ENCODE assay signal across 29 cellular contexts in the genomic region with DNA sequence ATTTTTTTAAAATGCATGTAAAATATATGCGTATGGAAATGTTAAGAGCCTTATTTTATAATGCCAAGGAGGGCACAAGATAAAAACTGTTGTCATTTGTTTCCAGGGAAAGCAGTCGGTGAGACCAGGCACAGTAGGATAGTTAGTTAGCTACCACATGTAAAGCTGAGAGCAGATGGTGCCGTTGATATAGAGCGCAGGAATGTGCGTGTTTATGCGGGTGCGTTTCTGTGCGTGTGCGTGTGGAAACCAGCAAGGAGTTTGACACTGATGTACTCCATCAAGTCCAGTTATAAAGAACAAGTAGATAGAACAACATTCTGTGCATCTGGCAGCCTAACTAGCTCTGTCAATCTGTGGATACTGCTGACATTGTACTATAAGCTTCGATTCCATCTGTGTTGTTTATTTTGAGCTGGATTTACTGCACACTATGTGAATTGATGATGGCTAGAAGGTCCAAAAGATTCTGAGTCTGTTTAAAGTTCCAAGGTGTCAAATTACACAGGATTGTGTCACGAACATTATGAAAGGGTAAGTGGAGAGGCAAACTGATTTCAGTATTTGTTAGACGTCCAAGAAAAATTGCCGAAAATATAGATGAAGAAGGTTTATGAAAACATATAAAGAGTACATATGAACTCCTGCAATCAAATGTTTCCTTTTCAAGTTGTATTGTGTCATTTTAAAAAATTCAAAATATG.
DNase-seq lines count a peak whose midpoint lies in the region; ATAC-seq, FAIRE-seq and TF ChIP-seq lines count a peak whose summit lies in the region.
"Had no signal": no experiment of that assay in that cellular context is flagged by ENCODE, and none has a peak within 500 bp of the region (broad histone marks: within the 10 kb centered on the region; RNA-seq: fewer than 3 reads in every experiment).

No MANE protein-coding gene starts in this region.

- H3K9me3 ChIP-seq in cardiac muscle cell (ENCODE audit: low read depth) (no peaks in the 10 kb centered on the region), right atrium auricular region (no peaks in the 10 kb centered on the region), astrocyte (ENCODE audit: insufficient read depth, low read depth, low read length) (no peaks in the 10 kb centered on the region), body of pancreas (no peaks in the 10 kb centered on the region)
- H3K9me3 ChIP-seq: breast epithelium, sigmoid colon, SJSA1, uterus had no signal

- TF ChIP-seq POLR2A in body of pancreas (IDR thresholded peaks at IDR 0.05): no peak

- H4K20me1 ChIP-seq in astrocyte (ENCODE audit: insufficient read depth, low read length): no peaks in the 10 kb centered on the region

- ATAC-seq in esophagus mucosa (no peak), GM19035 (IDR thresholded peaks at IDR 0.05; ENCODE audit: unreplicated experiment) (no peak), body of pancreas (no peak)
- ATAC-seq: activated CD8-positive, alpha-beta T cell treated with anti-CD3 and anti-CD28 coated beads, Interleukin-2, amount 10 ng/mL, durations not matched to agents 7 days and 5 days; heart right ventricle; left cardiac atrium had no signal

- H3K4me1 ChIP-seq in cardiac muscle cell (ENCODE audit: low read depth) (peaks cover 3% of the 10 kb centered on the region), right atrium auricular region (no peaks in the 10 kb centered on the region), astrocyte (ENCODE audit: insufficient read depth, low read length) (no peaks in the 10 kb centered on the region), body of pancreas (peaks cover 14% of the 10 kb centered on the region)
- H3K4me1 ChIP-seq: breast epithelium, neural progenitor cell, sigmoid colon, uterus had no signal

- no peak overlapping the region for H3K4me2 ChIP-seq in astrocyte (ENCODE audit: low read length)
- H3K4me2 ChIP-seq: neural progenitor cell had no signal

- H3K27me3 Mint-ChIP-seq in astrocyte (ENCODE audit: low read depth, unreplicated experiment): no peaks in the 10 kb centered on the region
- H3K27me3 Mint-ChIP-seq: progenitor cell of endocrine pancreas had no signal

- H3K36me3 Mint-ChIP-seq in astrocyte (ENCODE audit: low read depth, unreplicated experiment): peaks cover 2% of the 10 kb centered on the region
- H3K36me3 Mint-ChIP-seq: neural progenitor cell had no signal

- H3K27ac Mint-ChIP-seq in astrocyte (ENCODE audit: unreplicated experiment): no peak overlapping the region
- H3K27ac Mint-ChIP-seq: activated CD8-positive, alpha-beta T cell treated with anti-CD3 and anti-CD28 coated beads, Interleukin-2, amount 10 ng/mL, durations not matched to agents 7 days and 5 days; endodermal cell; neural progenitor cell; progenitor cell of endocrine pancreas had no signal

- H3K4me3 ChIP-seq in cardiac muscle cell (no peak overlapping the region), right atrium auricular region (no peak overlapping the region), astrocyte (ENCODE audit: insufficient read depth, low read depth, low read length) (no peak overlapping the region), fibroblast of pulmonary artery (replicated peaks; ENCODE audit: low read depth, low read length) (no peak overlapping the region), body of pancreas (no peak overlapping the region)
- H3K4me3 ChIP-seq: breast epithelium, coronary artery, heart right ventricle, neural progenitor cell, sigmoid colon, SJSA1, uterus had no signal

- no peak overlapping the region for H2AFZ ChIP-seq in astrocyte (ENCODE audit: low read depth, low read length)
- H2AFZ ChIP-seq: neural progenitor cell had no signal

- no peaks in the 10 kb centered on the region for H3K9me3 Mint-ChIP-seq in astrocyte (ENCODE audit: unreplicated experiment)
- H3K9me3 Mint-ChIP-seq: endodermal cell, neural progenitor cell had no signal

- FAIRE-seq in astrocyte (lab: Jason Lieb, UNC): peak; percentile 13

- peak; percentile 9 to 15 for DNase-seq in cardiac muscle cell (ENCODE audit: low read depth in 1 of 2, low spot score in 1 of 2)
- DNase-seq in right atrium auricular region (ENCODE audit: low spot score): no peak
- DNase-seq in astrocyte (ENCODE audit: low read depth): no peak
- peak; percentile 19 for DNase-seq in fibroblast of pulmonary artery (ENCODE audit: low read depth)
- no peak for DNase-seq in body of pancreas
- no peak for DNase-seq in stimulated activated CD4-positive, alpha-beta T cell treated with anti-CD3 and anti-CD28 coated beads, Interleukin-4, amount 100 ng/mL, for 4 hours
- DNase-seq: ACHN; activated CD4-positive, alpha-beta T cell treated with anti-CD3 and anti-CD28 coated beads for 1 hour; activated CD8-positive, alpha-beta T cell treated with anti-CD3 and anti-CD28 coated beads, Interleukin-2, amount 10 ng/mL, durations not matched to agents 7 days and 5 days; activated gamma-delta T cell; endodermal cell; HCEC 1CT; heart right ventricle; left cardiac atrium; mammary epithelial cell; NCI-H1048; NCI-H2081; NCI-H446; sigmoid colon; T-helper 1 cell; uterus had no signal

- intact Hi-C loops in body of pancreas (cut with DNase I): no loop called here

- no peak overlapping the region for H3K9ac ChIP-seq in astrocyte (ENCODE audit: low read length)
- H3K9ac ChIP-seq: neural progenitor cell had no signal

- no peaks in the 10 kb centered on the region for H3K36me3 ChIP-seq in cardiac muscle cell
- H3K36me3 ChIP-seq in right atrium auricular region: no peaks in the 10 kb centered on the region
- no peaks in the 10 kb centered on the region for H3K36me3 ChIP-seq in astrocyte (ENCODE audit: insufficient read depth, low read length)
- no peaks in the 10 kb centered on the region for H3K36me3 ChIP-seq in body of pancreas (replicated peaks in 1 of 2; ENCODE audit: insufficient read depth in 1 of 2, low read depth in 2 of 2)
- H3K36me3 ChIP-seq: breast epithelium, heart right ventricle, neural progenitor cell, sigmoid colon, SJSA1, uterus had no signal

- H3K27ac ChIP-seq in cardiac muscle cell: no peak overlapping the region
- no peak overlapping the region for H3K27ac ChIP-seq in right atrium auricular region
- no peak overlapping the region for H3K27ac ChIP-seq in astrocyte (ENCODE audit: low read depth, low read length)
- H3K27ac ChIP-seq in body of pancreas: no peak overlapping the region
- H3K27ac ChIP-seq: breast epithelium, C4-2B, coronary artery, heart right ventricle, neural progenitor cell, sigmoid colon, SJSA1, uterus had no signal

- no peaks in the 10 kb centered on the region for H3K27me3 ChIP-seq in cardiac muscle cell
- H3K27me3 ChIP-seq in right atrium auricular region: no peaks in the 10 kb centered on the region
- no peaks in the 10 kb centered on the region for H3K27me3 ChIP-seq in astrocyte (ENCODE audit: insufficient read depth, low read length)
- no peaks in the 10 kb centered on the region for H3K27me3 ChIP-seq in body of pancreas
- H3K27me3 ChIP-seq: breast epithelium, heart right ventricle, neural progenitor cell, sigmoid colon, SJSA1, uterus had no signal

- H3K79me2 ChIP-seq in astrocyte (ENCODE audit: insufficient read depth, low read length): no peaks in the 10 kb centered on the region

- no peak for TF ChIP-seq CTCF in cardiac muscle cell (IDR thresholded peaks at IDR 0.05; ENCODE audit: low read depth, low read length)
- TF ChIP-seq CTCF in right atrium auricular region (IDR thresholded peaks at IDR 0.05): no peak
- TF ChIP-seq CTCF in astrocyte (IDR thresholded peaks at IDR 0.05; ENCODE audit: insufficient read depth, low read depth, low read length): no peak
- no peak for TF ChIP-seq CTCF in fibroblast of pulmonary artery (IDR thresholded peaks at IDR 0.05; ENCODE audit: low read length, missing control alignments)
- TF ChIP-seq CTCF in body of pancreas (IDR thresholded peaks at IDR 0.05): no peak

- no peak overlapping the region for H3K4me3 Mint-ChIP-seq in astrocyte (ENCODE audit: unreplicated experiment)
- H3K4me3 Mint-ChIP-seq: activated CD8-positive, alpha-beta T cell treated with anti-CD3 and anti-CD28 coated beads, Interleukin-2, amount 10 ng/mL, durations not matched to agents 7 days and 5 days; endodermal cell; neural progenitor cell had no signal

- peaks cover 3% of the 10 kb centered on the region for H3K4me1 Mint-ChIP-seq in astrocyte (ENCODE audit: low read depth, unreplicated experiment)

- 64 to 70% methylated on average over 13 of the region's 13 CpGs for WGBS in body of pancreas, 2 donors

Comparison
In these comparisons a context has a peak if more than half of its experiments do, and no peak if none do; other contexts are left out.
1. DNase-seq: peak in cardiac muscle cell (2 of 2) and fibroblast of pulmonary artery (single experiment); none in right atrium auricular region (single experiment), astrocyte (single experiment), body of pancreas (0 of 4) and stimulated activated CD4-positive, alpha-beta T cell treated with anti-CD3 and anti-CD28 coated beads, Interleukin-4, amount 100 ng/mL, for 4 hours (0 of 2).